Comparison of ENCODE assay signal across 23 cellular contexts in genomic region chr10:33886299-33886698, GRCh38.
DNase-seq lines count a peak whose midpoint lies in the region; FAIRE-seq and TF ChIP-seq lines count a peak whose summit lies in the region.
"Had no signal": no experiment of that assay in that cellular context is flagged by ENCODE, and none has a peak within 500 bp of the region (broad histone marks: within the 10 kb centered on the region; RNA-seq: fewer than 3 reads in every experiment).

No MANE protein-coding gene starts in this region.

- H3K27me3 ChIP-seq in BE2C (no peaks in the 10 kb centered on the region), esophagus muscularis mucosa (no peaks in the 10 kb centered on the region)
- H3K27me3 ChIP-seq: BLaER1 treated with 17β-estradiol and CSF1 and Interleukin-3, amounts not matched to agents 10 nM and 100 nM had no signal

- DNase-seq in NCI-H82 (lab: John Stamatoyannopoulos, UW) (peak; percentile 40), NCI-H82 treated with DMSO at 0.1 percent for 48 hours (lab: John Stamatoyannopoulos, UW; ENCODE audit: unreplicated experiment) (no peak), BE2C (peak; percentile 18), NCI-H2171 (lab: John Stamatoyannopoulos, UW) (peak; percentile 12), esophagus muscularis mucosa (ENCODE audit: extremely low spot score) (peak; percentile 75), frontal cortex (ENCODE audit: low spot score in 2 of 2) (no peak), NCI-H2107 (lab: John Stamatoyannopoulos, UW) (no peak), GDM1 (lab: John Stamatoyannopoulos, UW) (no peak)
- DNase-seq: 8988T; ACHN; Caco-2; Calu3; CD4-positive, alpha-beta T cell; CD8-positive, alpha-beta T cell; DND-41; EL; GF-D8 had no signal

- H3K36me3 ChIP-seq in BE2C = no peaks in the 10 kb centered on the region
- H3K36me3 ChIP-seq in esophagus muscularis mucosa = no peaks in the 10 kb centered on the region
- H3K36me3 ChIP-seq: BLaER1 treated with 17β-estradiol and CSF1 and Interleukin-3, amounts not matched to agents 10 nM and 100 nM had no signal

- no peaks in the 10 kb centered on the region for H3K4me1 ChIP-seq in BE2C
- no peaks in the 10 kb centered on the region for H3K4me1 ChIP-seq in esophagus muscularis mucosa

- no peak for TF ChIP-seq POLR2A in esophagus muscularis mucosa (IDR thresholded peaks at IDR 0.05; ENCODE audit: low read depth)

- no peaks in the 10 kb centered on the region for H3K9me3 ChIP-seq in BE2C
- H3K9me3 ChIP-seq in esophagus muscularis mucosa = no peaks in the 10 kb centered on the region
- H3K9me3 ChIP-seq: BLaER1 treated with 17β-estradiol and CSF1 and Interleukin-3, amounts not matched to agents 10 nM and 100 nM; Caco-2 had no signal

- H3K4me3 ChIP-seq in BE2C (ENCODE audit: low read depth, low read length) (no peak overlapping the region), esophagus muscularis mucosa (no peak overlapping the region)
- H3K4me3 ChIP-seq: BLaER1 treated with 17β-estradiol and CSF1 and Interleukin-3, amounts not matched to agents 10 nM and 100 nM had no signal

- intact Hi-C loops in esophagus muscularis mucosa (cut with DNase I) = no loop called here

- H3K27ac ChIP-seq in esophagus muscularis mucosa (replicated peaks in 1 of 4) = no peak overlapping the region
- H3K27ac ChIP-seq: BLaER1 treated with 17β-estradiol and CSF1 and Interleukin-3, amounts not matched to agents 10 nM and 100 nM; C4-2B had no signal

- no peak for TF ChIP-seq CTCF in BE2C (IDR thresholded peaks at IDR 0.05; ENCODE audit: low read depth, low read length)
- no peak for TF ChIP-seq CTCF in esophagus muscularis mucosa (IDR thresholded peaks at IDR 0.05)

- WGBS in esophagus muscularis mucosa = 97% methylated on average over 2 of the region's 2 CpGs

- FAIRE-seq in frontal cortex (lab: Jason Lieb, UNC) = no peak
- FAIRE-seq: A204.1, D721Med, GM12891, GM19239 had no signal

- TF ChIP-seq EP300 in esophagus muscularis mucosa (IDR thresholded peaks at IDR 0.05) = no peak

Comparison
In these comparisons a context has a peak if more than half of its experiments do, and no peak if none do; other contexts are left out.
1. DNase-seq: peak in NCI-H82 (single experiment), BE2C (single experiment), NCI-H2171 (single experiment) and esophagus muscularis mucosa (single experiment); none in NCI-H82 treated with DMSO at 0.1 percent for 48 hours (single experiment), frontal cortex (0 of 2), NCI-H2107 (single experiment) and GDM1 (single experiment).